12 cellular contexts compared by ENCODE assay signal in the genomic region with DNA sequence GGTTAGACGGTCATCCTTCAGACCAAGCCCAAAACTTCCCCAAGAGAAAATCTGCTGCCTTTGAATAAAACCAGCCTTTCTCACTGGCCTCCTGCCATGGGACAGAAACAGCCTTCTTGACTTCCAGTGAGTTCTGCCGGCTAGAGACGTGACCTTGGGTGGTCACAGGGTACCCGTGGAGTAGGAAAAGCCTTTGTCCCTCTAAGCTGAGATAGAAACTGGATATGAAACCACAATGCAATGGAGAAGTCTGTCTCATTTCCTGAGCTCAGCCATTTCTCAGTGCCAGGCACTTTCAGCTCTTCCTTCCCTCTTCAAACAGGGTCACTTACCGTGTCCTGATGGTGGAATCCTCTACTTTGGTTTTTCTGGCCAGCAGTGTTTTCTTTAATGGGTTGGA. TPM values are rescaled to one million over a fixed set of nuclear protein-coding genes. Genes with fewer than 3 reads are reported as not detected.
DNase-seq lines count a peak whose midpoint lies in the region; ATAC-seq, FAIRE-seq and TF ChIP-seq lines count a peak whose summit lies in the region.
"Had no signal": no experiment of that assay in that cellular context is flagged by ENCODE, and none has a peak within 500 bp of the region (broad histone marks: within the 10 kb centered on the region; RNA-seq: fewer than 3 reads in every experiment).

No MANE protein-coding gene starts in this region.

- POLR2A ChIA-PET in GM10248 (lab: Yijun Ruan, JAX) = no interaction called here

- H3K4me1 ChIP-seq in heart left ventricle = peaks cover 0 to 52% (median 0%) of the 10 kb centered on the region in 12 donors
- H3K4me1 ChIP-seq in neutrophil (ENCODE audit: control insufficient read depth in 1 of 2, insufficient read depth in 1 of 2, low read depth in 1 of 2, low read length in 1 of 2) = peaks cover 61 to 63% of the 10 kb centered on the region in 2 experiments

- TF ChIP-seq POLR2A in GM12891 (IDR thresholded peaks at IDR 0.05; ENCODE audit: low read depth, low read length) (no peak), heart left ventricle (IDR thresholded peaks at IDR 0.05) (no peak)

- H3K27me3 ChIP-seq in heart left ventricle (no peaks in the 10 kb centered on the region), neutrophil (no peaks in the 10 kb centered on the region)

- no peak for DNase-seq in GM12891 (ENCODE audit: insufficient read length, low spot score)
- peak; percentile 42 for DNase-seq in SKM-1 treated with dmso at 0.1 percent for 144 hours (lab: John Stamatoyannopoulos, UW; ENCODE audit: unreplicated experiment)
- DNase-seq in heart left ventricle = peak in 4 of 5 donors; percentile 49 to 77 (median 58)
- DNase-seq in activated T-cell treated with anti-CD3 and anti-CD28 coated beads for 4 hours = no peak
- DNase-seq in stimulated activated CD4-positive, alpha-beta T cell treated with anti-CD3 and anti-CD28 coated beads, Interleukin-2, amount 100 ng/mL, for 24 hours = no peak
- DNase-seq in activated CD8-positive, alpha-beta memory T cell treated with anti-CD3 and anti-CD28 coated beads for 24 hours = no peak
- DNase-seq in GM10248 (ENCODE audit: extremely low spot score) = no peak
- DNase-seq: activated T-cell treated with anti-CD3 and anti-CD28 coated beads, Interleukin-2, amount 50 U/mL, for 1 hour; HFFc6; NCI-H2171; stimulated activated naive CD8-positive, alpha-beta T cell treated with anti-CD3 and anti-CD28 coated beads, Interleukin-15, amount 100 ng/mL, for 72 hours had no signal

- no peak for FAIRE-seq in GM12891 (lab: Jason Lieb, UNC)

- H3K36me3 ChIP-seq in heart left ventricle (no peaks in the 10 kb centered on the region), neutrophil (no peaks in the 10 kb centered on the region)

- ATAC-seq in heart left ventricle = peak; percentile 47 to 70 (median 60)
- ATAC-seq: stimulated activated naive CD8-positive, alpha-beta T cell treated with anti-CD3 and anti-CD28 coated beads, Interleukin-15, amount 100 ng/mL, for 72 hours had no signal

- H3K4me3 ChIP-seq in heart left ventricle = no peak overlapping the region
- H3K4me3 ChIP-seq in neutrophil (ENCODE audit: low read depth in 1 of 2, low read length in 1 of 2) = peak overlapping the region in 1 of 2 experiments; percentile 2

- H3K27ac ChIP-seq in heart left ventricle (peak overlapping the region in 2 of 12 donors; percentile 22 to 87), neutrophil (peak overlapping the region; percentile 82)

- WGBS in heart left ventricle, 4 donors = 33 to 36% (median 35%) methylated on average over 5 of the region's 5 CpGs

- CTCF ChIA-PET in GM10248 (lab: Yijun Ruan, JAX) = interaction anchor here (0.9 to 2.7 kb wide), 5 partner anchors 9 to 22 kb away, joined by 3 to 6 read pairs (median 4); no protein-coding TSS in a partner anchor

- TF ChIP-seq CTCF in heart left ventricle (IDR thresholded peaks at IDR 0.05) (no peak), neutrophil (IDR thresholded peaks at IDR 0.05) (no peak), GM10248 (IDR thresholded peaks at IDR 0.05; ENCODE audit: control extremely low read depth, extremely low read depth, low read depth, missing control alignments) (no peak)

- no peaks in the 10 kb centered on the region for H3K9me3 ChIP-seq in heart left ventricle
- no peaks in the 10 kb centered on the region for H3K9me3 ChIP-seq in neutrophil

- intact Hi-C loops in heart left ventricle (cut with DNase I) = no loop called here

TF ChIP-seq in GM12891, 5 proteins besides CTCF, POLR2A, EP300 and RAD21:
- TF ChIP-seq POU2F2 (IDR thresholded peaks at IDR 0.05; ENCODE audit: low read depth, low read length) = no peak
- TF ChIP-seq SPI1 (IDR thresholded peaks at IDR 0.05; ENCODE audit: low read depth, low read length) = 0 out of 2 replicates have a peak, but pooled peaks have one; percentile 11

RNA-seq across cellular contexts. Expression of a gene that starts 21.2 kb away (rescaled TPM):
- 63.6 TPM for polyA plus RNA-seq in GM12891 (2012; ENCODE audit: low read depth, missing spikeins)
- total RNA-seq in heart left ventricle = 100 to 1,000 TPM in 3 of 9 donors, 10 to 100 TPM in 6; 57.5 to 126 (median 84.1) TPM
- 100 to 1,000 TPM in 1 of 2 donors, 10 to 100 TPM in 1; 47.2 to 111 TPM for polyA plus RNA-seq in heart left ventricle

Comparison
In these comparisons a context has a peak if more than half of its experiments do, and no peak if none do; other contexts are left out.
1. DNase-seq: peak in SKM-1 treated with dmso at 0.1 percent for 144 hours (single experiment) and heart left ventricle (4 of 5); none in GM12891 (single experiment), activated T-cell treated with anti-CD3 and anti-CD28 coated beads for 4 hours (single experiment), stimulated activated CD4-positive, alpha-beta T cell treated with anti-CD3 and anti-CD28 coated beads, Interleukin-2, amount 100 ng/mL, for 24 hours (0 of 2), activated CD8-positive, alpha-beta memory T cell treated with anti-CD3 and anti-CD28 coated beads for 24 hours (single experiment) and GM10248 (single experiment).